ENCODE assay signal across 8 cellular contexts in genomic region chrX:40158036-40158706, GRCh38.
A peak's percentile ranks its signal among the peaks of the same experiment; 100 is the strongest.
DNase-seq lines count a peak whose midpoint lies in the region; ATAC-seq and TF ChIP-seq lines count a peak whose summit lies in the region.

No MANE protein-coding gene starts in this region.

- H3K9ac ChIP-seq in MM.1S (ENCODE audit: low read length): no peak overlapping the region
- H3K9ac ChIP-seq in stomach smooth muscle (ENCODE audit: low read length in 2 of 2): peak overlapping the region; percentile 64 to 68

- H3K9me3 ChIP-seq in MM.1S (replicated peaks; ENCODE audit: insufficient read depth, low read length) (no peaks in the 10 kb centered on the region), stomach smooth muscle (ENCODE audit: control insufficient read depth in 2 of 2, low read length in 2 of 2) (no peaks in the 10 kb centered on the region)

- H3K9me3 Mint-ChIP-seq in central memory CD8-positive, alpha-beta T cell: no peaks in the 10 kb centered on the region

- peak; percentile 63 for ATAC-seq in central memory CD8-positive, alpha-beta T cell (replicated peaks; ENCODE audit: extremely low read depth, poor library complexity, severe bottlenecking)
- ATAC-seq in HG02938 (IDR thresholded peaks at IDR 0.05; ENCODE audit: unreplicated experiment): no peak

- no peaks in the 10 kb centered on the region for H3K36me3 ChIP-seq in MM.1S (replicated peaks; ENCODE audit: insufficient read depth, low read length)
- H3K36me3 ChIP-seq in stomach smooth muscle (ENCODE audit: control insufficient read depth in 2 of 2, insufficient read depth in 2 of 2, low read length in 2 of 2): no peaks in the 10 kb centered on the region

- H3K27ac ChIP-seq in MM.1S (ENCODE audit: low read length) (no peak overlapping the region), stomach smooth muscle (ENCODE audit: low read length) (peak overlapping the region; percentile 60)

- peak overlapping the region; percentile 67 for H3K4me3 Mint-ChIP-seq in central memory CD8-positive, alpha-beta T cell

- H3K9me2 ChIP-seq in MM.1S (replicated peaks; ENCODE audit: insufficient read depth, low read length): no peaks in the 10 kb centered on the region

- DNase-seq in NCI-H2171 treated with DMSO at 0.1 percent for 48 hours (lab: John Stamatoyannopoulos, UW): peak; percentile 20
- DNase-seq in NCI-H2171 (lab: John Stamatoyannopoulos, UW): no peak
- no peak for DNase-seq in MM.1S
- no peak for DNase-seq in central memory CD8-positive, alpha-beta T cell (ENCODE audit: low spot score in 2 of 2)
- DNase-seq in left kidney (ENCODE audit: low read depth, low spot score): peak; percentile 72
- DNase-seq in KG1 (lab: John Stamatoyannopoulos, UW): no peak

- no peaks in the 10 kb centered on the region for H3K27me3 Mint-ChIP-seq in central memory CD8-positive, alpha-beta T cell

- no peaks in the 10 kb centered on the region for H4K20me1 ChIP-seq in MM.1S (ENCODE audit: insufficient read depth, low read length)

- no peak for TF ChIP-seq CTCF in MM.1S (IDR thresholded peaks at IDR 0.05; ENCODE audit: low read length)

- 0 out of 2 replicates have a peak overlapping the region, but pooled peaks have one; percentile 42 for H2AFZ ChIP-seq in MM.1S (ENCODE audit: low read length)

- no peak overlapping the region for H3K27ac Mint-ChIP-seq in central memory CD8-positive, alpha-beta T cell (ENCODE audit: low read depth)

- peaks cover 6% of the 10 kb centered on the region; the same call in 1 of the 2 replicates for H3F3A ChIP-seq in MM.1S (ENCODE audit: insufficient read depth, low read length)

- H3K4me3 ChIP-seq in MM.1S (ENCODE audit: low read length) (peak overlapping the region; percentile 42; the same call in 1 of the 2 replicates), stomach smooth muscle (ENCODE audit: low read length in 2 of 2) (peak overlapping the region; percentile 62 to 69)

- no peaks in the 10 kb centered on the region for H3K4me1 ChIP-seq in MM.1S (ENCODE audit: low read length)
- H3K4me1 ChIP-seq in stomach smooth muscle (ENCODE audit: control insufficient read depth, insufficient read depth, low read length): peaks cover 23% of the 10 kb centered on the region

- H3K79me2 ChIP-seq in MM.1S (ENCODE audit: low read length): no peaks in the 10 kb centered on the region

- H3K36me3 Mint-ChIP-seq in central memory CD8-positive, alpha-beta T cell (ENCODE audit: insufficient read depth): no peaks in the 10 kb centered on the region

- H3K4me2 ChIP-seq in MM.1S (ENCODE audit: low read depth, low read length): peak overlapping the region; percentile 47; the same call in 1 of the 2 replicates

- peaks cover 5% of the 10 kb centered on the region for H3K4me1 Mint-ChIP-seq in central memory CD8-positive, alpha-beta T cell

- H3K27me3 ChIP-seq in MM.1S (replicated peaks; ENCODE audit: insufficient read depth, low read length): no peaks in the 10 kb centered on the region
- peaks cover 0 to 15% of the 10 kb centered on the region in 2 donors for H3K27me3 ChIP-seq in stomach smooth muscle (ENCODE audit: control insufficient read depth in 1 of 2, insufficient read depth in 2 of 2, low read length in 2 of 2)

Comparison
In these comparisons a context has a peak if more than half of its experiments do, and no peak if none do; other contexts are left out.
1. DNase-seq: peak in NCI-H2171 treated with DMSO at 0.1 percent for 48 hours (single experiment) and left kidney (single experiment); none in NCI-H2171 (single experiment), MM.1S (single experiment), central memory CD8-positive, alpha-beta T cell (0 of 2) and KG1 (single experiment).